In the genomic region with DNA sequence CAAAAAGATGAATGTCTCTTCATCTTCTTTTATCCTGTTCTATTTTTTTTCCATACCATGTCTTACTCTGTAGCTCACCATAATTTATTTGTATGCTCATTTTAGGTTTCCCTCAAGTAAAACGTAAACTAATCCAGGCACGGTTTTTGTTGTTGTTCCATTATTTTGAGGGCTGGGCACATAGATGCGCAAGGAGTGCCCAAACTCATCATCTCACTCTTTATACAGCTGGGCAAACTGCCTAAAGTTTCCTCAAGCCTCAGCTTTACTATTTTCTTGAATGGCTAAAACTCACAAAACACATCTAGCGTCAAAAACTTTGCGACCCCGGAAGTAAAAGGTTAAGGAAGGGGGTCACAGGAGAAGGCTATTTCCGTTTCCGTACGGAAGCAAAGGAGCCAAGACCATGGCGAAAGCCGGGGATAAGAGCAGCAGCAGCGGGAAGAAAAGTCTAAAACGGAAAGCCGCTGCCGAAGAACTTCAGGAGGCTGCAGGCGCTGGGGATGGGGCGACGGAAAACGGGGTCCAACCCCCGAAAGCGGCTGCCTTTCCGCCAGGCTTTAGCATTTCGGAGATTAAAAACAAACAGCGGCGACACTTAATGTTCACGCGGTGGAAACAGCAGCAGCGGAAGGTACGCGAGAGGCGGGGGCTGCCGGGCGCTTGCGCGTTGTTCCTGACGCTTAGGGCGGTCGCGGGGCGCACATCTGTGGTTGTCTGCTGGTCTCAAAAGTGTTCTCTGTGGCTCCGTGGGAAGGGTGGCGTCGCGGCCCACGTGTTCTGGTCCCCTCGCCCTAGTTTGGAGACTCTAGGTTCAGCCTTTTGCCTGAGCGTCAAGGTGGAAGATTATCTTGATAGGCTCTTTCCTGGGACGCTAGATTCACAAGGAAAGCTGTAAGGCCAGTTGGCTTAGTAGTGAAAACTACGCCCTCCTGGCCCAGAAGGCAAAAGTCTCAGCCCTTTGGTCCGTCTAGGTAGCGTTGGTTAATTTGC, we compare ENCODE assay signal across 8 cellular contexts.
A peak's percentile ranks its signal among the peaks of the same experiment; 100 is the strongest.
DNase-seq lines count a peak whose midpoint lies in the region; ATAC-seq, FAIRE-seq and TF ChIP-seq lines count a peak whose summit lies in the region.

Gene RPF1, plus strand, starts transcription at position 391 of the 993 bp plus-strand sequence. Its CDS starts 16 bp downstream, at position 407.

- TF ChIP-seq CTCF in retinal pigment epithelial cell (conservative IDR thresholded peaks at IDR 0.05; ENCODE audit: low read depth, low read length) = peak; percentile 3

- peak; percentile 86 for ATAC-seq in HG02970 (IDR thresholded peaks at IDR 0.05; ENCODE audit: low FRiP score, unreplicated experiment)

- DNase-seq in GM18507 (ENCODE audit: extremely low spot score, insufficient read length, low read depth) = peak; percentile 48
- DNase-seq in NCI-H187 treated with DMSO at 0.1 percent for 48 hours (lab: John Stamatoyannopoulos, UW) = peak; percentile 6
- DNase-seq in T1000 (lab: John Stamatoyannopoulos, UW) = peak; percentile 54
- peak; percentile 84 for DNase-seq in astrocyte of the hippocampus (ENCODE audit: low read depth, low spot score)
- peak; percentile 6 to 93 (median 59) for DNase-seq in hypothalamus (lab: John Stamatoyannopoulos, UW)
- DNase-seq in retinal pigment epithelial cell (ENCODE audit: low read depth) = peak; percentile 48
- no peak for DNase-seq in cortex of kidney (lab: John Stamatoyannopoulos, UW)

- peak within 1 kb of the TSS; percentile 86 for H3K4me3 ChIP-seq in retinal pigment epithelial cell (ENCODE audit: low read length)

- peak; percentile 85 for FAIRE-seq in GM18507 (lab: Jason Lieb, UNC)
